Comparison of ENCODE assay signal across 19 cellular contexts in the genomic region with DNA sequence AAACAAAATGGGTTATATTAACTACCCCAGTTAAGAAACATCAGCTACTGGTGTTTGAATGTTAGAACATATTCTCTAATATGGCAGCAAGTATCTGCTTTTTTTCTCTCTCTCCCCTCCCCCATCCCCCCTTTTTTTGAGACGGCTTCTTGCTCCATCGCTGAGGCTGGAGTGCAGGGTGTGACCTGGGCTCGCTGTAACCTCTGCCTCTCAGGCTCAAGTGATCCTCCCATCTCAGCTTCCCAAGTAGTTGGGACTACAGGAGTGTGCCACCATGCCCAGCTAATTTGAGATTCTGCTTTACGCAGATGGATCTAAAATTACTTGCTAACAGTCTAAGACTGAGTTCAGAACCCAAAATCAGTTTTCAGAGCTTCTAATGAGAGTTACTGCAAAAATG.
DNase-seq lines count a peak whose midpoint lies in the region; ATAC-seq and TF ChIP-seq lines count a peak whose summit lies in the region.
"Had no signal": no experiment of that assay in that cellular context is flagged by ENCODE, and none has a peak within 500 bp of the region (broad histone marks: within the 10 kb centered on the region; RNA-seq: fewer than 3 reads in every experiment).

No MANE protein-coding gene starts in this region.

- TF ChIP-seq CTCF in right atrium auricular region (IDR thresholded peaks at IDR 0.05) (no peak), sigmoid colon (IDR thresholded peaks at IDR 0.05) (no peak), vagina (IDR thresholded peaks at IDR 0.05) (no peak), hepatocyte (IDR thresholded peaks at IDR 0.05; ENCODE audit: poor library complexity) (no peak)

- H3K79me2 ChIP-seq in hepatocyte: peaks cover 99% of the 10 kb centered on the region

- 44 to 61% methylated on average over 4 of the region's 4 CpGs for WGBS in sigmoid colon, 2 donors
- WGBS in hepatocyte (ENCODE audit: low lambda C conversion rate, missing lambda C conversion rate): 80% methylated on average over 4 of the region's 4 CpGs

- DNase-seq in Right ventricle myocardium superior (no peak), left cardiac atrium (no peak), right atrium auricular region (ENCODE audit: low spot score) (no peak), sigmoid colon (no peak), vagina (ENCODE audit: extremely low spot score in 2 of 2) (no peak), RKO (ENCODE audit: low spot score) (no peak), hepatocyte (ENCODE audit: low spot score) (no peak)
- DNase-seq: activated CD4-positive, alpha-beta T cell treated with anti-CD3 and anti-CD28 coated beads, Interleukin-2, amount 50 U/mL, for 48 hours; activated T-cell treated with anti-CD3 and anti-CD28 coated beads, Interleukin-2, amount 50 U/mL, for 1 hour; CD4-positive, alpha-beta T cell; DND-41; effector memory CD4-positive, alpha-beta T cell; natural killer cell; NCI-H526; retina; SK-N-SH had no signal

- peaks cover 54% of the 10 kb centered on the region for H4K20me1 ChIP-seq in hepatocyte (ENCODE audit: insufficient read depth, poor library complexity, severe bottlenecking)

- ATAC-seq in Right ventricle myocardium superior (ENCODE audit: poor library complexity): peak; percentile 11
- no peak for ATAC-seq in left cardiac atrium
- no peak for ATAC-seq in HG03097 (IDR thresholded peaks at IDR 0.05; ENCODE audit: low FRiP score, unreplicated experiment)
- ATAC-seq: A549; activated naive CD4-positive, alpha-beta T cell treated with anti-CD3 and anti-CD28 coated beads, Interleukin-2, amount 50 U/mL, for 72 hours; natural killer cell had no signal

- H3K36me3 ChIP-seq in right atrium auricular region (no peaks in the 10 kb centered on the region), sigmoid colon (no peaks in the 10 kb centered on the region), vagina (no peaks in the 10 kb centered on the region), hepatocyte (replicated peaks; ENCODE audit: insufficient read depth, low read depth) (no peaks in the 10 kb centered on the region)

- H2AFZ ChIP-seq in hepatocyte: no peak overlapping the region

- H3K27me3 ChIP-seq in right atrium auricular region: no peaks in the 10 kb centered on the region
- no peaks in the 10 kb centered on the region for H3K27me3 ChIP-seq in sigmoid colon
- no peaks in the 10 kb centered on the region for H3K27me3 ChIP-seq in vagina
- no peaks in the 10 kb centered on the region for H3K27me3 ChIP-seq in hepatocyte

- TF ChIP-seq POLR2A in sigmoid colon (IDR thresholded peaks at IDR 0.05) (no peak), vagina (IDR thresholded peaks at IDR 0.05) (no peak)

- H3K4me1 ChIP-seq in right atrium auricular region (peaks cover 0 to 99% of the 10 kb centered on the region in 2 donors), sigmoid colon (peaks cover 0 to 99% (median 97%) of the 10 kb centered on the region in 4 donors), vagina (peaks cover 93% of the 10 kb centered on the region), hepatocyte (ENCODE audit: insufficient read depth) (peaks cover 32% of the 10 kb centered on the region)

- H3K4me3 ChIP-seq in right atrium auricular region: no peak overlapping the region
- H3K4me3 ChIP-seq in sigmoid colon: no peak overlapping the region
- H3K4me3 ChIP-seq in vagina: no peak overlapping the region
- no peak overlapping the region for H3K4me3 ChIP-seq in hepatocyte
- H3K4me3 ChIP-seq: A549 had no signal

- no peaks in the 10 kb centered on the region for H3K9me2 ChIP-seq in hepatocyte (replicated peaks; ENCODE audit: insufficient read depth)
- H3K9me2 ChIP-seq: SK-N-SH had no signal

- no peak overlapping the region for H3K4me2 ChIP-seq in hepatocyte
- H3K4me2 ChIP-seq: A549, SK-N-SH had no signal

- H3K27ac ChIP-seq in right atrium auricular region (peak overlapping the region; percentile 86 to 91), sigmoid colon (peak overlapping the region; percentile 80 to 87 (median 84)), vagina (peak overlapping the region; percentile 76), hepatocyte (no peak overlapping the region)
- H3K27ac ChIP-seq: A549 had no signal

- intact Hi-C loops in Right ventricle myocardium superior (cut with DNase I): no loop called here
- intact Hi-C loops in left cardiac atrium (cut with DNase I): no loop called here
- intact Hi-C loops in sigmoid colon (cut with DNase I): no loop called here
- intact Hi-C loops in vagina (cut with DNase I): no loop called here

- H3K9me3 ChIP-seq in right atrium auricular region: no peaks in the 10 kb centered on the region
- H3K9me3 ChIP-seq in sigmoid colon: no peaks in the 10 kb centered on the region
- H3K9me3 ChIP-seq in vagina: no peaks in the 10 kb centered on the region
- no peaks in the 10 kb centered on the region for H3K9me3 ChIP-seq in hepatocyte (ENCODE audit: low read depth)
- H3K9me3 ChIP-seq: A549, SK-N-SH had no signal

- TF ChIP-seq EP300 in sigmoid colon (IDR thresholded peaks at IDR 0.05): no peak
